In the genomic region with DNA sequence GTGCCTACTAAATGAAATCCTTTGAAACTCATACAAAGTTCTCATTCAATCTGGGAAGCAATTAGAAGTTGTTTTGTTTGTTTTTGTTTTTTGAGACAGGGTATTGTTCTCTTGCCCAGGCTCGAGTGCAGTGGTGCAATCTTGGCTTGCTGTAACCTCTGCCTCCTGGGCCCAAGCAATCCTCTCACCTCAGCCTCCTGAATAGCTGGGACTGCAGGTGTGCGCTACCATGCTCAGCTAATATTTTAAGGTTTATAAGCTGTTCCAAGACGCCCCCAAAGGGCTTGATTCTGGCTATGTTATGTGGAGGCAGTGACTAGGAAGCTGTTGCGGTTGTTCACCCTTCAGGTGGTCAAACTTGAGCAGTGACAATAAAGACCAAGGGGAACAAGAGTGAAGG, we compare ENCODE assay signal across 26 cellular contexts.
"Had no signal": no experiment of that assay in that cellular context is flagged by ENCODE, and none has a peak within 500 bp of the region (broad histone marks: within the 10 kb centered on the region; RNA-seq: fewer than 3 reads in every experiment).

No MANE protein-coding gene starts in this region.

- H3K27me3 ChIP-seq: dorsolateral prefrontal cortex, esophagus muscularis mucosa, gastrocnemius medialis, heart right ventricle, neutrophil, spleen, tibial artery, upper lobe of left lung had no signal

- H3K4me1 Mint-ChIP-seq: naive B cell had no signal

- H3K36me3 ChIP-seq: gastrocnemius medialis had no signal

- FAIRE-seq: endometrium, kidney had no signal

- H3K9me3 ChIP-seq: esophagus muscularis mucosa, gastrocnemius medialis, heart right ventricle, left ventricle myocardium inferior, lower lobe of right lung, neutrophil, psoas muscle, spleen, tibial artery, upper lobe of left lung had no signal

- H3K4me1 ChIP-seq: esophagus muscularis mucosa, gastrocnemius medialis, left ventricle myocardium inferior, lower lobe of right lung, psoas muscle, spleen, tibial artery, upper lobe of left lung had no signal

- H3K27me3 Mint-ChIP-seq: memory B cell; naive B cell; stimulated activated memory B cell treated with anti-CD40 and anti-IgM and Interleukin-4, amounts not matched to agents 10 μg/mL and 1 μg/mL and 100 μg/mL, for 72 hours had no signal

- DNase-seq: dorsolateral prefrontal cortex; effector CD8-positive, alpha-beta T cell; gastrocnemius medialis; heart right ventricle; hypothalamus; kidney; left cardiac atrium; left ventricle myocardium inferior; lower lobe of right lung; naive B cell; psoas muscle; retina; spleen; stimulated activated CD4-positive, alpha-beta T cell treated with anti-CD3 and anti-CD28 coated beads, Interleukin-15, amount 100 ng/mL, for 24 hours; stimulated activated CD4-positive, alpha-beta T cell treated with anti-CD3 and anti-CD28 coated beads, Interleukin-1b, Interleukin-23, amount 100 ng/mL, for 48 hours; stimulated activated CD4-positive, alpha-beta T cell treated with anti-CD3 and anti-CD28 coated beads, Interleukin-4, amount 100 ng/mL, for 24 hours; tibial artery; upper lobe of left lung had no signal

- H3K4me3 ChIP-seq: coronary artery, dorsolateral prefrontal cortex, esophagus muscularis mucosa, gastrocnemius medialis, heart right ventricle, left ventricle myocardium inferior, lower lobe of right lung, psoas muscle, spleen, tibial artery, upper lobe of left lung had no signal

- H3K9me3 Mint-ChIP-seq: memory B cell; naive B cell; stimulated activated memory B cell treated with anti-CD40 and anti-IgM and Interleukin-4, amounts not matched to agents 10 μg/mL and 1 μg/mL and 100 μg/mL, for 72 hours; stimulated activated naive CD8-positive, alpha-beta T cell treated with anti-CD3 and anti-CD28 coated beads, Interleukin-15, Interleukin-2, amounts not matched to agents 100 ng/mL and 50 ng/mL, for 24 hours had no signal

- H3K27ac Mint-ChIP-seq: memory B cell; naive B cell; stimulated activated memory B cell treated with anti-CD40 and anti-IgM and Interleukin-4, amounts not matched to agents 10 μg/mL and 1 μg/mL and 100 μg/mL, for 72 hours; stimulated activated naive CD8-positive, alpha-beta T cell treated with anti-CD3 and anti-CD28 coated beads, Interleukin-15, Interleukin-2, amounts not matched to agents 100 ng/mL and 50 ng/mL, for 24 hours had no signal

- H3K4me3 Mint-ChIP-seq: memory B cell; naive B cell; stimulated activated memory B cell treated with anti-CD40 and anti-IgM and Interleukin-4, amounts not matched to agents 10 μg/mL and 1 μg/mL and 100 μg/mL, for 72 hours; stimulated activated naive CD8-positive, alpha-beta T cell treated with anti-CD3 and anti-CD28 coated beads, Interleukin-15, Interleukin-2, amounts not matched to agents 100 ng/mL and 50 ng/mL, for 24 hours had no signal

- H3K27ac ChIP-seq: coronary artery, epithelial cell of prostate, esophagus muscularis mucosa, gastrocnemius medialis, heart right ventricle, left ventricle myocardium inferior, lower lobe of right lung, neutrophil, psoas muscle, spleen, tibial artery, upper lobe of left lung had no signal
